10 cellular contexts compared by ENCODE assay signal in genomic region chr1:24111998-24112380, GRCh38. TPM values are rescaled to one million over a fixed set of nuclear protein-coding genes. Genes with fewer than 3 reads are reported as not detected.
DNase-seq lines count a peak whose midpoint lies in the region; ATAC-seq and TF ChIP-seq lines count a peak whose summit lies in the region.
"Had no signal": no experiment of that assay in that cellular context is flagged by ENCODE, and none has a peak within 500 bp of the region (broad histone marks: within the 10 kb centered on the region; RNA-seq: fewer than 3 reads in every experiment).

Gene MYOM3 (minus strand): TSS chr1:24112135. CDS start chr1:24108636, 3,499 bp downstream.

- H3K4me1 Mint-ChIP-seq in natural killer cell (peaks cover 0 to 15% of the 10 kb centered on the region in 2 donors), endodermal cell (peaks cover 14% of the 10 kb centered on the region)
- H3K4me1 Mint-ChIP-seq in natural killer cell treated with Interleukin-12 subunit alpha and Interleukin-12 subunit beta and Interleukin-15 and Interleukin-18, amount 100 ng/mL, for 72 hours (ENCODE audit: low read depth in 2 of 2) = peaks cover 5 to 10% of the 10 kb centered on the region in 2 donors

- H3K9me3 Mint-ChIP-seq in natural killer cell (no peaks in the 10 kb centered on the region), endodermal cell (no peaks in the 10 kb centered on the region)
- H3K9me3 Mint-ChIP-seq in natural killer cell treated with Interleukin-12 subunit alpha and Interleukin-12 subunit beta and Interleukin-15 and Interleukin-18, amount 100 ng/mL, for 72 hours = no peaks in the 10 kb centered on the region
- H3K9me3 Mint-ChIP-seq: IgD-negative memory B cell had no signal

- peaks cover 16% of the 10 kb centered on the region for H3K27me3 ChIP-seq in endodermal cell (ENCODE audit: control insufficient read depth, insufficient read depth, low read length, poor library complexity, severe bottlenecking)
- peaks cover 0 to 2% of the 10 kb centered on the region in 2 donors for H3K27me3 ChIP-seq in mucosa of rectum (ENCODE audit: control insufficient read depth in 2 of 2, insufficient read depth in 2 of 2, low read length in 2 of 2)
- no peaks in the 10 kb centered on the region for H3K27me3 ChIP-seq in aorta (ENCODE audit: control insufficient read depth in 1 of 2, insufficient read depth in 2 of 2, low read length in 1 of 2)

- H3K9me3 ChIP-seq in endodermal cell (ENCODE audit: control insufficient read depth, low read length) (no peaks in the 10 kb centered on the region), mucosa of rectum (ENCODE audit: control insufficient read depth in 2 of 2, low read length in 2 of 2) (no peaks in the 10 kb centered on the region), aorta (ENCODE audit: control insufficient read depth, low read length) (no peaks in the 10 kb centered on the region)

- H3K4me3 ChIP-seq in endodermal cell (ENCODE audit: low read length) = peak within 1 kb of the TSS; percentile 45
- peak within 1 kb of the TSS; percentile 59 to 62 for H3K4me3 ChIP-seq in mucosa of rectum (ENCODE audit: low read length in 2 of 2)
- no peak within 1 kb of the TSS for H3K4me3 ChIP-seq in aorta (ENCODE audit: low read length in 2 of 2)

- no peak within 1 kb of the TSS for H3K27ac ChIP-seq in endodermal cell (ENCODE audit: low read depth, low read length)
- H3K27ac ChIP-seq in mucosa of rectum (ENCODE audit: low read depth in 2 of 2, low read length in 2 of 2) = no peak within 1 kb of the TSS
- peak within 1 kb of the TSS; percentile 25 to 39 for H3K27ac ChIP-seq in aorta (ENCODE audit: low read depth in 1 of 2, low read length in 2 of 2)

- 55 to 60% methylated on average over 14 of the region's 14 CpGs for WGBS in endodermal cell (ENCODE audit: insufficient coverage in 1 of 2, insufficient read length in 1 of 2), 2 experiments
- 5 to 7% methylated on average over 14 of the region's 14 CpGs for WGBS in aorta, 2 donors

- no peaks in the 10 kb centered on the region for H3K36me3 ChIP-seq in endodermal cell (ENCODE audit: control insufficient read depth, insufficient read depth, low read length)
- H3K36me3 ChIP-seq in mucosa of rectum (ENCODE audit: control insufficient read depth in 2 of 2, insufficient read depth in 2 of 2, low read length in 2 of 2) = no peaks in the 10 kb centered on the region
- no peaks in the 10 kb centered on the region for H3K36me3 ChIP-seq in aorta (ENCODE audit: control insufficient read depth in 1 of 2, insufficient read depth in 2 of 2, low read length in 1 of 2)

- intact Hi-C loops in natural killer cell (cut with micrococcal nuclease) = no loop called here
- intact Hi-C loops in aorta (cut with DNase I) = loop anchor here (1.0 to 2.0 kb wide), 2 partner anchors 41 kb away; no protein-coding TSS in a partner anchor

- peak within 1 kb of the TSS; percentile 6 for H3K4me3 Mint-ChIP-seq in natural killer cell
- H3K4me3 Mint-ChIP-seq in natural killer cell treated with Interleukin-12 subunit alpha and Interleukin-12 subunit beta and Interleukin-15 and Interleukin-18, amount 100 ng/mL, for 72 hours = no peak within 1 kb of the TSS
- H3K4me3 Mint-ChIP-seq in endodermal cell = no peak within 1 kb of the TSS

- no peak for DNase-seq in natural killer cell
- DNase-seq in natural killer cell treated with Interleukin-12 subunit alpha and Interleukin-12 subunit beta and Interleukin-15 and Interleukin-18, amount 100 ng/mL, for 72 hours (ENCODE audit: low spot score) = no peak
- DNase-seq in endodermal cell = peak; percentile 63
- DNase-seq in aorta = peak; percentile 52 to 74
- DNase-seq in activated effector memory CD4-positive, alpha-beta T cell treated with anti-CD3 and anti-CD28 coated beads, Interleukin-2, amount 50 U/mL, for 16 hours = no peak
- DNase-seq in GM19240 (ENCODE audit: insufficient read length, low spot score) = no peak
- DNase-seq in activated CD4-positive, alpha-beta T cell treated with anti-CD3 and anti-CD28 coated beads, Interleukin-2, amount 50 U/mL, for 4 hours = no peak

- H3K27me3 Mint-ChIP-seq in natural killer cell (ENCODE audit: low read depth in 2 of 2) (peaks cover 7 to 17% of the 10 kb centered on the region in 2 donors), endodermal cell (ENCODE audit: insufficient read depth) (no peaks in the 10 kb centered on the region)
- H3K27me3 Mint-ChIP-seq in natural killer cell treated with Interleukin-12 subunit alpha and Interleukin-12 subunit beta and Interleukin-15 and Interleukin-18, amount 100 ng/mL, for 72 hours = peaks cover 15 to 30% of the 10 kb centered on the region in 2 donors

- no peak within 1 kb of the TSS for H3K27ac Mint-ChIP-seq in natural killer cell
- no peak within 1 kb of the TSS for H3K27ac Mint-ChIP-seq in natural killer cell treated with Interleukin-12 subunit alpha and Interleukin-12 subunit beta and Interleukin-15 and Interleukin-18, amount 100 ng/mL, for 72 hours
- no peak within 1 kb of the TSS for H3K27ac Mint-ChIP-seq in endodermal cell
- H3K27ac Mint-ChIP-seq: IgD-negative memory B cell had no signal

- no peaks in the 10 kb centered on the region for H3K36me3 Mint-ChIP-seq in natural killer cell
- H3K36me3 Mint-ChIP-seq in natural killer cell treated with Interleukin-12 subunit alpha and Interleukin-12 subunit beta and Interleukin-15 and Interleukin-18, amount 100 ng/mL, for 72 hours = no peaks in the 10 kb centered on the region
- no peaks in the 10 kb centered on the region for H3K36me3 Mint-ChIP-seq in endodermal cell (ENCODE audit: low read depth)
- H3K36me3 Mint-ChIP-seq: IgD-negative memory B cell had no signal

- no peak within 1 kb of the TSS for H3K9ac ChIP-seq in endodermal cell (ENCODE audit: extremely low read depth, low read length, poor library complexity, severe bottlenecking)
- peak within 1 kb of the TSS in 1 of 2 donors; percentile 45 for H3K9ac ChIP-seq in mucosa of rectum (ENCODE audit: low read depth in 1 of 2, low read length in 2 of 2)

- H3K4me1 ChIP-seq in endodermal cell (ENCODE audit: control insufficient read depth, insufficient read depth, low read length) = peaks cover 4% of the 10 kb centered on the region
- peaks cover 19 to 33% of the 10 kb centered on the region in 2 donors for H3K4me1 ChIP-seq in mucosa of rectum (ENCODE audit: control insufficient read depth in 2 of 2, insufficient read depth in 2 of 2, low read length in 2 of 2)
- H3K4me1 ChIP-seq in aorta (ENCODE audit: control insufficient read depth in 1 of 2, insufficient read depth in 2 of 2, low read length in 2 of 2) = no peaks in the 10 kb centered on the region

- no peak for TF ChIP-seq CTCF in natural killer cell (IDR thresholded peaks at IDR 0.05)
- TF ChIP-seq CTCF in endodermal cell (conservative IDR thresholded peaks at IDR 0.05) = no peak

- peak in 1 of 3 donors; percentile 2 for ATAC-seq in natural killer cell
- ATAC-seq in natural killer cell treated with Interleukin-12 subunit alpha and Interleukin-12 subunit beta and Interleukin-15 and Interleukin-18, amount 100 ng/mL, for 72 hours = no peak
- ATAC-seq in aorta (ENCODE audit: low FRiP score) = peak; percentile 9

RNA-seq across cellular contexts. Expression of gene MYOM3, which starts in this region (rescaled TPM):
- under 1 TPM in 1 of 3 donors, not detected in 2; 0.08 TPM for total RNA-seq in natural killer cell
- not detected for total RNA-seq in natural killer cell treated with Interleukin-12 subunit alpha and Interleukin-12 subunit beta and Interleukin-15 and Interleukin-18, amount 100 ng/mL, for 72 hours
- under 1 TPM; 0.11 to 0.15 TPM for total RNA-seq in endodermal cell
- polyA plus RNA-seq in endodermal cell (2013, experiment 1 of 2) = 0.14 TPM
- 0.08 TPM for polyA plus RNA-seq in endodermal cell (2013, experiment 2 of 2)
- total RNA-seq in aorta = 1 to 10 TPM in 1 of 2 donors, under 1 TPM in 1; 0.78 to 1.9 TPM
- 1 to 10 TPM in 1 of 2 donors, under 1 TPM in 1; 0.59 to 1.1 TPM for polyA plus RNA-seq in aorta
- polyA plus RNA-seq: BJ, IgD-negative memory B cell had no signal

Comparison
In these comparisons a context has a peak if more than half of its experiments do, and no peak if none do; other contexts are left out.
1. Peak in DNase-seq and H3K4me3 ChIP-seq in endodermal cell; RNA of the gene not detected or under 1 TPM.
2. DNase-seq: peak in aorta (2 of 2); none in natural killer cell (single experiment), natural killer cell treated with Interleukin-12 subunit alpha and Interleukin-12 subunit beta and Interleukin-15 and Interleukin-18, amount 100 ng/mL, for 72 hours (single experiment), activated effector memory CD4-positive, alpha-beta T cell treated with anti-CD3 and anti-CD28 coated beads, Interleukin-2, amount 50 U/mL, for 16 hours (single experiment), GM19240 (single experiment) and activated CD4-positive, alpha-beta T cell treated with anti-CD3 and anti-CD28 coated beads, Interleukin-2, amount 50 U/mL, for 4 hours (0 of 2).
3. H3K27ac ChIP-seq: peak in aorta (2 of 2); none in endodermal cell (single experiment) and mucosa of rectum (0 of 2).
4. H3K4me3 ChIP-seq: peak in mucosa of rectum (2 of 2); none in aorta (0 of 2).